ENCODE assay signal across 7 cellular contexts in genomic region chr2:74186706-74187105, GRCh38. TPM values are rescaled to one million over a fixed set of nuclear protein-coding genes. Genes with fewer than 3 reads are reported as not detected.
A peak's percentile ranks its signal among the peaks of the same experiment; 100 is the strongest.
DNase-seq lines count a peak whose midpoint lies in the region; ATAC-seq lines count a peak whose summit lies in the region.
"Not testable (repeated sequence)": the region's sequence is repeated elsewhere in the genome, so short reads cannot be mapped to it uniquely, and the experiment has no call there.

No MANE protein-coding gene starts in this region.

- not testable (repeated sequence) for H3K27me3 Mint-ChIP-seq in IgD-negative memory B cell; T-helper 1 cell treated with Interleukin-12 subunit alpha and Interleukin-12 subunit beta and Interleukin-4 antibody, amounts not matched to agents 30 μg/mL and 1 μg/mL, for 36 hours (ENCODE audit: low read depth); activated CD4-positive, alpha-beta memory T cell treated with anti-CD3 and anti-CD28 coated beads for 36 hours; activated T-helper 2 cell treated with anti-CD3 and anti-CD28 coated beads, Interferon-gamma antibody, Interleukin-2, Interleukin-4, amounts not matched to agents 10 μg/mL and 5 μg/mL and 100 μg/mL, durations not matched to agents 14 hours and 24 hours and 36 hours (ENCODE audit: low read depth); dendritic cell treated with granulocyte-macrophage colony-stimulating factor and Interleukin-4, amounts not matched to agents 40 ng/mL and 50 ng/mL, for 4 days; naive B cell

- H3K4me3 Mint-ChIP-seq in IgD-negative memory B cell: peak overlapping the region in 1 of 4 donors; percentile 81
- H3K4me3 Mint-ChIP-seq in T-helper 1 cell treated with Interleukin-12 subunit alpha and Interleukin-12 subunit beta and Interleukin-4 antibody, amounts not matched to agents 30 μg/mL and 1 μg/mL, for 36 hours: peak overlapping the region; percentile 4
- not testable (repeated sequence) for H3K4me3 Mint-ChIP-seq in activated CD4-positive, alpha-beta memory T cell treated with anti-CD3 and anti-CD28 coated beads for 36 hours; activated T-helper 2 cell treated with anti-CD3 and anti-CD28 coated beads, Interferon-gamma antibody, Interleukin-2, Interleukin-4, amounts not matched to agents 10 μg/mL and 5 μg/mL and 100 μg/mL, durations not matched to agents 14 hours and 24 hours and 36 hours (ENCODE audit: low read depth); stimulated activated effector memory CD8-positive, alpha-beta T cell treated with anti-CD3 and anti-CD28 coated beads, Interleukin-12 subunit alpha, Interleukin-12 subunit beta, amount 100 ng/mL, for 72 hours
- H3K4me3 Mint-ChIP-seq in dendritic cell treated with granulocyte-macrophage colony-stimulating factor and Interleukin-4, amounts not matched to agents 40 ng/mL and 50 ng/mL, for 4 days: peak overlapping the region; percentile 69
- H3K4me3 Mint-ChIP-seq in naive B cell: peak overlapping the region in 3 of 8 donors; percentile 25 to 77 (median 48)

- H3K27ac Mint-ChIP-seq in IgD-negative memory B cell: peak overlapping the region in 2 of 3 donors; percentile 35 to 53
- H3K27ac Mint-ChIP-seq in T-helper 1 cell treated with Interleukin-12 subunit alpha and Interleukin-12 subunit beta and Interleukin-4 antibody, amounts not matched to agents 30 μg/mL and 1 μg/mL, for 36 hours: peak overlapping the region; percentile 89
- H3K27ac Mint-ChIP-seq in activated CD4-positive, alpha-beta memory T cell treated with anti-CD3 and anti-CD28 coated beads for 36 hours: peak overlapping the region; percentile 78
- peak overlapping the region; percentile 75 for H3K27ac Mint-ChIP-seq in activated T-helper 2 cell treated with anti-CD3 and anti-CD28 coated beads, Interferon-gamma antibody, Interleukin-2, Interleukin-4, amounts not matched to agents 10 μg/mL and 5 μg/mL and 100 μg/mL, durations not matched to agents 14 hours and 24 hours and 36 hours
- peak overlapping the region; percentile 99 for H3K27ac Mint-ChIP-seq in dendritic cell treated with granulocyte-macrophage colony-stimulating factor and Interleukin-4, amounts not matched to agents 40 ng/mL and 50 ng/mL, for 4 days
- H3K27ac Mint-ChIP-seq in naive B cell: peak overlapping the region; percentile 82 to 96 (median 93)
- H3K27ac Mint-ChIP-seq in stimulated activated effector memory CD8-positive, alpha-beta T cell treated with anti-CD3 and anti-CD28 coated beads, Interleukin-12 subunit alpha, Interleukin-12 subunit beta, amount 100 ng/mL, for 72 hours: peak overlapping the region; percentile 86

- not testable (repeated sequence) for ATAC-seq in naive B cell (ENCODE audit: low read depth in 2 of 2); stimulated activated effector memory CD8-positive, alpha-beta T cell treated with anti-CD3 and anti-CD28 coated beads, Interleukin-12 subunit alpha, Interleukin-12 subunit beta, amount 100 ng/mL, for 72 hours

- POLR2A ChIA-PET in activated CD4-positive, alpha-beta memory T cell treated with anti-CD3 and anti-CD28 coated beads for 36 hours (lab: Charles Lee): not testable (repeated sequence)

- DNase-seq in activated CD4-positive, alpha-beta memory T cell treated with anti-CD3 and anti-CD28 coated beads for 36 hours; activated T-helper 2 cell treated with anti-CD3 and anti-CD28 coated beads, Interferon-gamma antibody, Interleukin-2, Interleukin-4, amounts not matched to agents 10 μg/mL and 5 μg/mL and 100 μg/mL, durations not matched to agents 14 hours and 24 hours and 36 hours (ENCODE audit: low spot score); naive B cell; stimulated activated effector memory CD8-positive, alpha-beta T cell treated with anti-CD3 and anti-CD28 coated beads, Interleukin-12 subunit alpha, Interleukin-12 subunit beta, amount 100 ng/mL, for 72 hours (ENCODE audit: low spot score in 2 of 2): not testable (repeated sequence)

- not testable (repeated sequence) for H3K36me3 Mint-ChIP-seq in IgD-negative memory B cell; T-helper 1 cell treated with Interleukin-12 subunit alpha and Interleukin-12 subunit beta and Interleukin-4 antibody, amounts not matched to agents 30 μg/mL and 1 μg/mL, for 36 hours (ENCODE audit: low read depth); activated CD4-positive, alpha-beta memory T cell treated with anti-CD3 and anti-CD28 coated beads for 36 hours; activated T-helper 2 cell treated with anti-CD3 and anti-CD28 coated beads, Interferon-gamma antibody, Interleukin-2, Interleukin-4, amounts not matched to agents 10 μg/mL and 5 μg/mL and 100 μg/mL, durations not matched to agents 14 hours and 24 hours and 36 hours (ENCODE audit: low read depth); dendritic cell treated with granulocyte-macrophage colony-stimulating factor and Interleukin-4, amounts not matched to agents 40 ng/mL and 50 ng/mL, for 4 days (ENCODE audit: low read depth); naive B cell; stimulated activated effector memory CD8-positive, alpha-beta T cell treated with anti-CD3 and anti-CD28 coated beads, Interleukin-12 subunit alpha, Interleukin-12 subunit beta, amount 100 ng/mL, for 72 hours

- not testable (repeated sequence) for H3K9me3 Mint-ChIP-seq in IgD-negative memory B cell; T-helper 1 cell treated with Interleukin-12 subunit alpha and Interleukin-12 subunit beta and Interleukin-4 antibody, amounts not matched to agents 30 μg/mL and 1 μg/mL, for 36 hours; activated CD4-positive, alpha-beta memory T cell treated with anti-CD3 and anti-CD28 coated beads for 36 hours; activated T-helper 2 cell treated with anti-CD3 and anti-CD28 coated beads, Interferon-gamma antibody, Interleukin-2, Interleukin-4, amounts not matched to agents 10 μg/mL and 5 μg/mL and 100 μg/mL, durations not matched to agents 14 hours and 24 hours and 36 hours; dendritic cell treated with granulocyte-macrophage colony-stimulating factor and Interleukin-4, amounts not matched to agents 40 ng/mL and 50 ng/mL, for 4 days; stimulated activated effector memory CD8-positive, alpha-beta T cell treated with anti-CD3 and anti-CD28 coated beads, Interleukin-12 subunit alpha, Interleukin-12 subunit beta, amount 100 ng/mL, for 72 hours
- peaks cover 0 to 13% (median 6%) of the 10 kb centered on the region in 7 donors for H3K9me3 Mint-ChIP-seq in naive B cell

- H3K4me1 Mint-ChIP-seq in IgD-negative memory B cell: peaks cover 20% of the 10 kb centered on the region in 3 donors
- peaks cover 44% of the 10 kb centered on the region for H3K4me1 Mint-ChIP-seq in T-helper 1 cell treated with Interleukin-12 subunit alpha and Interleukin-12 subunit beta and Interleukin-4 antibody, amounts not matched to agents 30 μg/mL and 1 μg/mL, for 36 hours (ENCODE audit: low read depth)
- H3K4me1 Mint-ChIP-seq in activated CD4-positive, alpha-beta memory T cell treated with anti-CD3 and anti-CD28 coated beads for 36 hours (ENCODE audit: low read depth): peaks cover 12% of the 10 kb centered on the region
- H3K4me1 Mint-ChIP-seq in activated T-helper 2 cell treated with anti-CD3 and anti-CD28 coated beads, Interferon-gamma antibody, Interleukin-2, Interleukin-4, amounts not matched to agents 10 μg/mL and 5 μg/mL and 100 μg/mL, durations not matched to agents 14 hours and 24 hours and 36 hours (ENCODE audit: low read depth): peaks cover 32% of the 10 kb centered on the region
- H3K4me1 Mint-ChIP-seq in dendritic cell treated with granulocyte-macrophage colony-stimulating factor and Interleukin-4, amounts not matched to agents 40 ng/mL and 50 ng/mL, for 4 days (ENCODE audit: low read depth): peaks cover 72% of the 10 kb centered on the region
- peaks cover 27 to 51% (median 31%) of the 10 kb centered on the region in 3 donors for H3K4me1 Mint-ChIP-seq in naive B cell
- peaks cover 11% of the 10 kb centered on the region for H3K4me1 Mint-ChIP-seq in stimulated activated effector memory CD8-positive, alpha-beta T cell treated with anti-CD3 and anti-CD28 coated beads, Interleukin-12 subunit alpha, Interleukin-12 subunit beta, amount 100 ng/mL, for 72 hours

- intact Hi-C loops in activated CD4-positive, alpha-beta memory T cell treated with anti-CD3 and anti-CD28 coated beads for 36 hours (cut with micrococcal nuclease): loop anchor here (1.0 kb wide), 1 partner anchor 12 kb away; the partner anchor contains the start of gene MTHFD2
- intact Hi-C loops in activated T-helper 2 cell treated with anti-CD3 and anti-CD28 coated beads, Interferon-gamma antibody, Interleukin-2, Interleukin-4, amounts not matched to agents 10 μg/mL and 5 μg/mL and 100 μg/mL, durations not matched to agents 14 hours and 24 hours and 36 hours (cut with micrococcal nuclease): loop anchor here (1.0 kb wide), 1 partner anchor 12 kb away; the partner anchor contains the start of gene MTHFD2
- intact Hi-C loops in dendritic cell treated with granulocyte-macrophage colony-stimulating factor and Interleukin-4, amounts not matched to agents 40 ng/mL and 50 ng/mL, for 4 days (cut with micrococcal nuclease): loop anchor here (1.0 kb wide), 1 partner anchor 8 kb away; the partner anchor contains the start of gene MOB1A

- CTCF ChIA-PET in activated CD4-positive, alpha-beta memory T cell treated with anti-CD3 and anti-CD28 coated beads for 36 hours (lab: Charles Lee): not testable (repeated sequence)

RNA-seq across cellular contexts. Expression of gene MOB1A, which starts 8.0 kb away (rescaled TPM):
- polyA plus RNA-seq in IgD-negative memory B cell (196 TPM), naive B cell (ENCODE audit: low read depth in 6 of 6) (100 to 1,000 TPM; 217 to 269 (median 220) TPM)
- 100 to 1,000 TPM; 159 to 170 TPM for total RNA-seq in activated CD4-positive, alpha-beta memory T cell treated with anti-CD3 and anti-CD28 coated beads for 36 hours
- 208 and 215 TPM in 2 replicates for total RNA-seq in activated T-helper 2 cell treated with anti-CD3 and anti-CD28 coated beads, Interferon-gamma antibody, Interleukin-2, Interleukin-4, amounts not matched to agents 10 μg/mL and 5 μg/mL and 100 μg/mL, durations not matched to agents 14 hours and 24 hours and 36 hours

RNA-seq across cellular contexts. Expression of gene MTHFD2, which starts 11.7 kb away (rescaled TPM):
- polyA plus RNA-seq in IgD-negative memory B cell: 6.0 TPM
- 100 to 1,000 TPM; 518 to 525 TPM for total RNA-seq in activated CD4-positive, alpha-beta memory T cell treated with anti-CD3 and anti-CD28 coated beads for 36 hours
- total RNA-seq in activated T-helper 2 cell treated with anti-CD3 and anti-CD28 coated beads, Interferon-gamma antibody, Interleukin-2, Interleukin-4, amounts not matched to agents 10 μg/mL and 5 μg/mL and 100 μg/mL, durations not matched to agents 14 hours and 24 hours and 36 hours: 371 and 381 TPM in 2 replicates
- 1 to 10 TPM; 1.4 to 8.0 (median 4.6) TPM for polyA plus RNA-seq in naive B cell (ENCODE audit: low read depth in 6 of 6)

RNA-seq across cellular contexts. Expression of gene BOLA3, which starts 39.0 kb away (rescaled TPM):
- polyA plus RNA-seq in IgD-negative memory B cell: 44.5 TPM
- 10 to 100 TPM; 97.2 to 99.8 TPM for total RNA-seq in activated CD4-positive, alpha-beta memory T cell treated with anti-CD3 and anti-CD28 coated beads for 36 hours
- total RNA-seq in activated T-helper 2 cell treated with anti-CD3 and anti-CD28 coated beads, Interferon-gamma antibody, Interleukin-2, Interleukin-4, amounts not matched to agents 10 μg/mL and 5 μg/mL and 100 μg/mL, durations not matched to agents 14 hours and 24 hours and 36 hours: 91.2 and 92.7 TPM in 2 replicates
- 10 to 100 TPM; 25.2 to 36.9 (median 31.4) TPM for polyA plus RNA-seq in naive B cell (ENCODE audit: low read depth in 6 of 6)

Comparison
In these comparisons a context has a peak if more than half of its experiments do, and no peak if none do; other contexts are left out.
1. H3K27ac Mint-ChIP-seq: peak in every context shown above with its lines; median percentile 99 in dendritic cell treated with granulocyte-macrophage colony-stimulating factor and Interleukin-4, amounts not matched to agents 40 ng/mL and 50 ng/mL, for 4 days; 93 in naive B cell; 89 in T-helper 1 cell treated with Interleukin-12 subunit alpha and Interleukin-12 subunit beta and Interleukin-4 antibody, amounts not matched to agents 30 μg/mL and 1 μg/mL, for 36 hours; 86 in stimulated activated effector memory CD8-positive, alpha-beta T cell treated with anti-CD3 and anti-CD28 coated beads, Interleukin-12 subunit alpha, Interleukin-12 subunit beta, amount 100 ng/mL, for 72 hours; 78 in activated CD4-positive, alpha-beta memory T cell treated with anti-CD3 and anti-CD28 coated beads for 36 hours; 75 in activated T-helper 2 cell treated with anti-CD3 and anti-CD28 coated beads, Interferon-gamma antibody, Interleukin-2, Interleukin-4, amounts not matched to agents 10 μg/mL and 5 μg/mL and 100 μg/mL, durations not matched to agents 14 hours and 24 hours and 36 hours; 44 in IgD-negative memory B cell.